ENCODE assay signal across 6 cellular contexts in the genomic region with DNA sequence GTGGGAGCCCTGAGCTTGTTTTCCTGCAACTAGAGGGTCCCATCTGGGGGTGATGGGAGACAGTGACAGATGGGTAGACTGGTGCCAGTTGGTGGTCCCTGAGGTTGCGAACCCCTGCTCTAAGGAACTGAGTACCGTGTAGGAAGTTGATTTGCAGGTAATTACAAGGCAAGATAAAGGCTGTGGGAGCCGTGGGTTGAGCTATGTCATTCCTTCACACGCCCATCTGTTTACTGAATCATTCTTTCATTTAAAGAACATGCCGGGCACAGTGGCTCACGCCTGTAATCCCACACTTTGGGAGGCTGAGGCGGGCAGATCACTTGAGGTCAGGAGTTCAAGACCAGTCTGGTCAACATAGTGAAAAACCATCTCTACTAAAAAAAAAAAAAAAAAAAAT. TPM values are rescaled to one million over a fixed set of nuclear protein-coding genes. Genes with fewer than 3 reads are reported as not detected.
DNase-seq lines count a peak whose midpoint lies in the region; ATAC-seq, FAIRE-seq and TF ChIP-seq lines count a peak whose summit lies in the region.
"Not testable (repeated sequence)": the region's sequence is repeated elsewhere in the genome, so short reads cannot be mapped to it uniquely, and the experiment has no call there.

No MANE protein-coding gene starts in this region.

- H3K9ac ChIP-seq in K562 (ENCODE audit: insufficient read depth in 1 of 2, low read depth in 2 of 2, low read length in 2 of 2): not testable (repeated sequence)

- not testable (repeated sequence) for H3K9me3 ChIP-seq in SJSA1 (replicated peaks); K562 (replicated peaks; ENCODE audit: control insufficient read depth, insufficient read depth, low read depth, low read length)

- intact Hi-C loops in K562 (cut with micrococcal nuclease): not testable (repeated sequence)

- not testable (repeated sequence) for ATAC-seq in K562; central memory CD8-positive, alpha-beta T cell (replicated peaks; ENCODE audit: extremely low read depth, poor library complexity, severe bottlenecking); stimulated activated effector memory CD8-positive, alpha-beta T cell treated with anti-CD3 and anti-CD28 coated beads, Interleukin-12 subunit alpha, Interleukin-12 subunit beta, amount 100 ng/mL, for 72 hours

- not testable (repeated sequence) for TF ChIP-seq CTCF in K562 (IDR thresholded peaks at IDR 0.05 in 2 of 3, conservative IDR thresholded peaks at IDR 0.05 in 1 of 3; ENCODE audit: insufficient read depth in 2 of 3, low read depth in 1 of 3, low read length in 3 of 3); nephron progenitor cell (IDR thresholded peaks at IDR 0.05)

- not testable (repeated sequence) for BruUV-seq in K562 (replicated peaks; lab: Mats Ljungman, UMichigan)

- not testable (repeated sequence) for TF ChIP-seq POLR2A in K562 (conservative IDR thresholded peaks at IDR 0.05)

- H2AFZ ChIP-seq in K562 (ENCODE audit: low read depth, low read length): not testable (repeated sequence)

- H3K4me3 ChIP-seq in SJSA1, K562: not testable (repeated sequence)

- in situ Hi-C loops in K562 (cut with MboI): not testable (repeated sequence)

- TF ChIP-seq EP300 in K562 (IDR thresholded peaks at IDR 0.05; ENCODE audit: low read length): not testable (repeated sequence)

- H4K20me1 ChIP-seq in K562 (replicated peaks; ENCODE audit: control insufficient read depth, insufficient read depth, low read length): not testable (repeated sequence)

- WGBS in K562 (ENCODE audit: insufficient coverage, low coverage, missing lambda C conversion rate): 23% methylated on average over 7 of the region's 7 CpGs

- CTCF ChIA-PET in K562 (lab: Yijun Ruan, JAX; ENCODE audit: low intra/inter-chr PET ratio): not testable (repeated sequence)

- peak; percentile 25 for DNase-seq in NCI-H2171 treated with DMSO at 0.1 percent for 48 hours (lab: John Stamatoyannopoulos, UW)
- DNase-seq in SJSA1 (ENCODE audit: low read depth in 1 of 2, low spot score in 2 of 2): peak in 1 of 2 experiments; percentile 19
- DNase-seq in K562 (ENCODE audit: extremely low read depth in 1 of 4, low spot score in 3 of 4); central memory CD8-positive, alpha-beta T cell (ENCODE audit: low spot score in 2 of 2); nephron progenitor cell; stimulated activated effector memory CD8-positive, alpha-beta T cell treated with anti-CD3 and anti-CD28 coated beads, Interleukin-12 subunit alpha, Interleukin-12 subunit beta, amount 100 ng/mL, for 72 hours (ENCODE audit: low spot score in 2 of 2): not testable (repeated sequence)

- H3K9me3 Mint-ChIP-seq in central memory CD8-positive, alpha-beta T cell; nephron progenitor cell; stimulated activated effector memory CD8-positive, alpha-beta T cell treated with anti-CD3 and anti-CD28 coated beads, Interleukin-12 subunit alpha, Interleukin-12 subunit beta, amount 100 ng/mL, for 72 hours: not testable (repeated sequence)

- H3K27ac ChIP-seq in SJSA1: peak overlapping the region; percentile 76
- H3K27ac ChIP-seq in K562 (ENCODE audit: extremely low read depth, low read depth, low read length): not testable (repeated sequence)

- not testable (repeated sequence) for FAIRE-seq in K562 (lab: Jason Lieb, UNC)

- H3K36me3 ChIP-seq in SJSA1 (peaks cover 27% of the 10 kb centered on the region), K562 (ENCODE audit: control insufficient read depth, insufficient read depth, low read length) (peaks cover 18% of the 10 kb centered on the region; the same call in 2 of the 3 replicates)

- H3K36me3 Mint-ChIP-seq in central memory CD8-positive, alpha-beta T cell (ENCODE audit: insufficient read depth): peaks cover 18% of the 10 kb centered on the region
- peaks cover 28% of the 10 kb centered on the region for H3K36me3 Mint-ChIP-seq in nephron progenitor cell (ENCODE audit: low read depth)
- peaks cover 29% of the 10 kb centered on the region for H3K36me3 Mint-ChIP-seq in stimulated activated effector memory CD8-positive, alpha-beta T cell treated with anti-CD3 and anti-CD28 coated beads, Interleukin-12 subunit alpha, Interleukin-12 subunit beta, amount 100 ng/mL, for 72 hours

- H3K4me3 Mint-ChIP-seq in central memory CD8-positive, alpha-beta T cell; nephron progenitor cell; stimulated activated effector memory CD8-positive, alpha-beta T cell treated with anti-CD3 and anti-CD28 coated beads, Interleukin-12 subunit alpha, Interleukin-12 subunit beta, amount 100 ng/mL, for 72 hours: not testable (repeated sequence)

- not testable (repeated sequence) for H3K79me2 ChIP-seq in K562 (ENCODE audit: control insufficient read depth, insufficient read depth, low read length)

- H3K27me3 Mint-ChIP-seq in central memory CD8-positive, alpha-beta T cell; nephron progenitor cell (ENCODE audit: low read depth, poor library complexity): not testable (repeated sequence)

- POLR2A ChIA-PET in K562 (lab: Yijun Ruan, JAX): interaction anchor here (0.6 to 1.8 kb wide), 6 partner anchors 9 to 79 kb away, joined by 3 to 10 read pairs (median 4); no protein-coding TSS in a partner anchor

- H3K4me1 ChIP-seq in SJSA1 (replicated peaks): peaks cover 67% of the 10 kb centered on the region
- H3K4me1 ChIP-seq in K562 (replicated peaks in 1 of 2; ENCODE audit: control insufficient read depth in 2 of 2, insufficient read depth in 2 of 2, low read length in 2 of 2): peaks cover 4 to 34% of the 10 kb centered on the region in 2 experiments; a peak in 4 of 5 replicates

- TF ChIP-seq RAD21 in K562 (CRISPR knock-in tag; conservative IDR thresholded peaks at IDR 0.05 in 1 of 2, IDR thresholded peaks at IDR 0.05 in 1 of 2): not testable (repeated sequence)

- H3K9me1 ChIP-seq in K562 (ENCODE audit: control insufficient read depth, insufficient read depth, low read length): not testable (repeated sequence)

- H3K27me3 ChIP-seq in SJSA1 (replicated peaks); K562 (ENCODE audit: control insufficient read depth in 2 of 2, insufficient read depth in 2 of 2, low read length in 2 of 2): not testable (repeated sequence)

- peak overlapping the region; percentile 41 for H3K27ac Mint-ChIP-seq in central memory CD8-positive, alpha-beta T cell (ENCODE audit: low read depth)
- H3K27ac Mint-ChIP-seq in nephron progenitor cell: peak overlapping the region; percentile 90
- peak overlapping the region; percentile 14 for H3K27ac Mint-ChIP-seq in stimulated activated effector memory CD8-positive, alpha-beta T cell treated with anti-CD3 and anti-CD28 coated beads, Interleukin-12 subunit alpha, Interleukin-12 subunit beta, amount 100 ng/mL, for 72 hours

- not testable (repeated sequence) for H3K4me2 ChIP-seq in K562 (ENCODE audit: insufficient read depth, low read length)

- not testable (repeated sequence) for H3K4me1 Mint-ChIP-seq in central memory CD8-positive, alpha-beta T cell; nephron progenitor cell
- H3K4me1 Mint-ChIP-seq in stimulated activated effector memory CD8-positive, alpha-beta T cell treated with anti-CD3 and anti-CD28 coated beads, Interleukin-12 subunit alpha, Interleukin-12 subunit beta, amount 100 ng/mL, for 72 hours: peaks cover 12% of the 10 kb centered on the region

RNA-seq across cellular contexts. Expression of a gene that starts 12.4 kb away (rescaled TPM):
- 39.5 and 46.2 TPM in 2 replicates for total RNA-seq in SJSA1 (2014; rRNA removed; shearing (Covaris generic))
- total RNA-seq in K562 (2011; cell fraction: chromatin; rRNA removed; ENCODE audit: low replicate concordance): 22.0 and 61.8 TPM in 2 replicates
- total RNA-seq in K562 (2011; cell fraction: nucleolus; rRNA removed): 61.1 and 68.0 TPM in 2 replicates
- 53.5 and 72.0 TPM in 2 replicates for total RNA-seq in K562 (2011; cell fraction: nucleoplasm; rRNA removed)
- total RNA-seq in K562 (2014; rRNA removed) (22.3 and 29.1 TPM in 2 replicates), K562 (2014; rRNA removed; fragmentation: Illumina TruSeq; extraction: Trizol) (11.0 and 11.8 TPM in 2 replicates), K562 (2015; rRNA removed; fragmentation: Illumina TruSeq; extraction: Trizol) (14.5 and 14.9 TPM in 2 replicates), K562 (2021) (33.6 and 36.7 TPM in 2 replicates)
- polyA plus RNA-seq in K562 (2011; rRNA removed) (17.9 and 33.4 TPM in 2 replicates), K562 (2014; fragmentation: Illumina TruSeq; extraction: Trizol) (23.8 and 45.5 TPM in 2 replicates), K562 (2014; fragmentation: Nextera tagmentation; extraction: Ambion mirVana) (1 to 10 TPM; 3.3 to 5.4 TPM), K562 (2014; rRNA removed) (20.1 and 20.9 TPM in 2 replicates)
- 31.3 and 72.7 TPM in 2 replicates for polyA plus RNA-seq in K562 (2011; cell fraction: cytosol; rRNA removed)
- polyA plus RNA-seq in K562 (2011; cell fraction: nucleus; rRNA removed): 19.7 and 50.0 TPM in 2 replicates
- 37.9 and 107 TPM in 2 replicates for polyA plus RNA-seq in K562 (2012)
- 12.8 and 15.1 TPM in 2 replicates for polyA minus RNA-seq in K562 (2011; rRNA and poly(A)+ RNA removed)
- polyA minus RNA-seq in K562 (2011; cell fraction: cytosol; rRNA and poly(A)+ RNA removed): 20.8 and 31.7 TPM in 2 replicates
- 10.0 and 15.5 TPM in 2 replicates for polyA minus RNA-seq in K562 (2011; cell fraction: nucleus; rRNA and poly(A)+ RNA removed)

RNA-seq across cellular contexts. Expression of a gene that starts 23.7 kb away (rescaled TPM):
- total RNA-seq in SJSA1 (2014; rRNA removed; shearing (Covaris generic)): 82.8 and 115 TPM in 2 replicates
- 102 and 236 TPM in 2 replicates for total RNA-seq in K562 (2011; cell fraction: chromatin; rRNA removed; ENCODE audit: low replicate concordance)
- total RNA-seq in K562 (2011; cell fraction: nucleolus; rRNA removed): 297 and 329 TPM in 2 replicates
- total RNA-seq in K562 (2011; cell fraction: nucleoplasm; rRNA removed): 126 and 148 TPM in 2 replicates
- 137 and 192 TPM in 2 replicates for total RNA-seq in K562 (2014; rRNA removed)
- total RNA-seq in K562 (2014; rRNA removed; fragmentation: Illumina TruSeq; extraction: Trizol): 36.0 and 53.7 TPM in 2 replicates
- 40.8 and 42.0 TPM in 2 replicates for total RNA-seq in K562 (2015; rRNA removed; fragmentation: Illumina TruSeq; extraction: Trizol)
- total RNA-seq in K562 (2021): 138 and 142 TPM in 2 replicates
- 33.8 and 51.7 TPM in 2 replicates for polyA plus RNA-seq in K562 (2011; rRNA removed)
- polyA plus RNA-seq in K562 (2011; cell fraction: cytosol; rRNA removed): 42.7 and 139 TPM in 2 replicates
- polyA plus RNA-seq in K562 (2011; cell fraction: nucleus; rRNA removed): 158 and 263 TPM in 2 replicates
- polyA plus RNA-seq in K562 (2012): 72.0 and 103 TPM in 2 replicates
- polyA plus RNA-seq in K562 (2014; fragmentation: Illumina TruSeq; extraction: Trizol): 75.6 and 89.8 TPM in 2 replicates
- polyA plus RNA-seq in K562 (2014; fragmentation: Nextera tagmentation; extraction: Ambion mirVana): 10 to 100 TPM in 1 of 2 experiments, 1 to 10 TPM in 1; 4.7 to 10.6 TPM
- 67.5 and 76.6 TPM in 2 replicates for polyA plus RNA-seq in K562 (2014; rRNA removed)
- polyA minus RNA-seq in K562 (2011; rRNA and poly(A)+ RNA removed): 24.0 and 27.0 TPM in 2 replicates
- polyA minus RNA-seq in K562 (2011; cell fraction: cytosol; rRNA and poly(A)+ RNA removed): 76.6 and 85.5 TPM in 2 replicates
- 41.2 and 50.2 TPM in 2 replicates for polyA minus RNA-seq in K562 (2011; cell fraction: nucleus; rRNA and poly(A)+ RNA removed)

Comparison
In these comparisons a context has a peak if more than half of its experiments do, and no peak if none do; other contexts are left out.
1. H3K27ac Mint-ChIP-seq: peak in every context shown above with its lines; median percentile 90 in nephron progenitor cell; 41 in central memory CD8-positive, alpha-beta T cell; 14 in stimulated activated effector memory CD8-positive, alpha-beta T cell treated with anti-CD3 and anti-CD28 coated beads, Interleukin-12 subunit alpha, Interleukin-12 subunit beta, amount 100 ng/mL, for 72 hours.